ENCODE assay signal across 24 cellular contexts in the genomic region with DNA sequence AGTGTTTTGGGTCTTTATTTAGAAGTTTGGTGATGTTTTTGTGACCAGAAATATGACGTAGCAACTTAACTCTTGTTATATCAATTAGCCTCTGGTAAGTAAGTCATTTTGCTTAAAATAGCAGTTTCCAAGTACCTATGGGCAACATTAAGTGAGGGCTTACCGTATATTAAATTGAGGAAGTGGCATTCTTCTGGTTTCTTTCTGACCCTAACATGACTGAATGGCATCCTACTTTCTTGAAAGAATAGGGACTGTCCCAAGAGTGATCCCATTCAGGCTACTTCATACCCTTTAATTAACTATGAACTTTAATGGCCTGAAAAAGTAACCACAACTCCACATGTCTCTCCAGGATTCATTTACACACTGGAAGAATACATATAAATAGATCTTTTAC.
"Had no signal": no experiment of that assay in that cellular context is flagged by ENCODE, and none has a peak within 500 bp of the region (broad histone marks: within the 10 kb centered on the region; RNA-seq: fewer than 3 reads in every experiment).

No MANE protein-coding gene starts in this region.

- H3K9me3 ChIP-seq: breast epithelium, right atrium auricular region, thoracic aorta had no signal

- H3K4me1 ChIP-seq: breast epithelium, parathyroid adenoma, right atrium auricular region had no signal

- H2AFZ ChIP-seq: parathyroid adenoma had no signal

- H3K4me1 Mint-ChIP-seq: activated CD4-positive, alpha-beta T cell treated with anti-CD3 and anti-CD28 coated beads for 36 hours; naive thymus-derived CD4-positive, alpha-beta T cell; neural crest cell had no signal

- H3K27ac Mint-ChIP-seq: activated CD4-positive, alpha-beta T cell treated with anti-CD3 and anti-CD28 coated beads for 36 hours; activated naive CD4-positive, alpha-beta T cell treated with anti-CD3 and anti-CD28 coated beads, Interleukin-2, amount 50 U/mL, for 72 hours; activated T-cell treated with anti-CD3 and anti-CD28 coated beads, Interleukin-2, amount 50 U/mL, for 72 hours; naive thymus-derived CD4-positive, alpha-beta T cell; stimulated activated naive CD8-positive, alpha-beta T cell treated with anti-CD3 and anti-CD28 coated beads, Interleukin-15, Interleukin-2, amounts not matched to agents 100 ng/mL and 50 ng/mL, for 24 hours; T-helper 2 cell treated with Interferon-gamma antibody and Interleukin-4, amounts not matched to agents 5 μg/mL and 100 μg/mL, for 36 hours had no signal

- H3K79me2 ChIP-seq: parathyroid adenoma had no signal

- H3K9ac ChIP-seq: parathyroid adenoma had no signal

- H3K4me3 Mint-ChIP-seq: activated CD4-positive, alpha-beta T cell treated with anti-CD3 and anti-CD28 coated beads for 36 hours; activated T-cell treated with anti-CD3 and anti-CD28 coated beads, Interleukin-2, amount 50 U/mL, for 72 hours; naive thymus-derived CD4-positive, alpha-beta T cell; neural crest cell; stimulated activated naive CD8-positive, alpha-beta T cell treated with anti-CD3 and anti-CD28 coated beads, Interleukin-15, Interleukin-2, amounts not matched to agents 100 ng/mL and 50 ng/mL, for 24 hours; T-helper 2 cell treated with Interferon-gamma antibody and Interleukin-4, amounts not matched to agents 5 μg/mL and 100 μg/mL, for 36 hours had no signal

- DNase-seq: activated CD4-positive, alpha-beta T cell treated with anti-CD3 and anti-CD28 coated beads for 36 hours; activated CD4-positive, CD25-positive, alpha-beta regulatory T cell; activated naive CD4-positive, alpha-beta T cell; activated T-cell treated with anti-CD3 and anti-CD28 coated beads for 4 hours; activated T-cell treated with anti-CD3 and anti-CD28 coated beads, Interleukin-2, amount 50 U/mL, for 72 hours; central memory CD4-positive, alpha-beta T cell; foreskin fibroblast; head of caudate nucleus; hippocampal formation; left cardiac atrium; mammary epithelial cell; naive thymus-derived CD4-positive, alpha-beta T cell; occipital lobe; stimulated activated CD4-positive, alpha-beta T cell treated with anti-CD3 and anti-CD28 coated beads, Interleukin-4, amount 100 ng/mL, for 1 hour; trophoblast cell had no signal

- H3K36me3 Mint-ChIP-seq: activated naive CD4-positive, alpha-beta T cell treated with anti-CD3 and anti-CD28 coated beads, Interleukin-2, amount 50 U/mL, for 72 hours; naive thymus-derived CD4-positive, alpha-beta T cell had no signal

- ATAC-seq: activated CD4-positive, alpha-beta T cell treated with anti-CD3 and anti-CD28 coated beads for 36 hours; activated naive CD4-positive, alpha-beta T cell treated with anti-CD3 and anti-CD28 coated beads, Interleukin-2, amount 50 U/mL, for 72 hours; activated T-cell treated with anti-CD3 and anti-CD28 coated beads, Interleukin-2, amount 50 U/mL, for 72 hours; esophagus mucosa; left cardiac atrium; naive thymus-derived CD4-positive, alpha-beta T cell had no signal

- H3K36me3 ChIP-seq: breast epithelium, right atrium auricular region, thoracic aorta had no signal

- H3K4me3 ChIP-seq: breast epithelium, right atrium auricular region, thoracic aorta had no signal

- H3K27ac ChIP-seq: breast epithelium, parathyroid adenoma, right atrium auricular region, thoracic aorta had no signal

- H3K9me3 Mint-ChIP-seq: naive thymus-derived CD4-positive, alpha-beta T cell; stimulated activated naive CD8-positive, alpha-beta T cell treated with anti-CD3 and anti-CD28 coated beads, Interleukin-15, Interleukin-2, amounts not matched to agents 100 ng/mL and 50 ng/mL, for 24 hours; T-helper 2 cell treated with Interferon-gamma antibody and Interleukin-4, amounts not matched to agents 5 μg/mL and 100 μg/mL, for 36 hours had no signal

- H3K27me3 ChIP-seq: breast epithelium, right atrium auricular region had no signal
